ENCODE assay signal across 1 cellular context in genomic region chrX:136220535-136220934, GRCh38.
TF ChIP-seq lines count a peak whose summit lies in the region.

No MANE protein-coding gene starts in this region.

TF ChIP-seq in K562, 482 proteins besides CTCF, POLR2A, EP300 and RAD21 (continued from another document):
- TF ChIP-seq, protein P1, sequence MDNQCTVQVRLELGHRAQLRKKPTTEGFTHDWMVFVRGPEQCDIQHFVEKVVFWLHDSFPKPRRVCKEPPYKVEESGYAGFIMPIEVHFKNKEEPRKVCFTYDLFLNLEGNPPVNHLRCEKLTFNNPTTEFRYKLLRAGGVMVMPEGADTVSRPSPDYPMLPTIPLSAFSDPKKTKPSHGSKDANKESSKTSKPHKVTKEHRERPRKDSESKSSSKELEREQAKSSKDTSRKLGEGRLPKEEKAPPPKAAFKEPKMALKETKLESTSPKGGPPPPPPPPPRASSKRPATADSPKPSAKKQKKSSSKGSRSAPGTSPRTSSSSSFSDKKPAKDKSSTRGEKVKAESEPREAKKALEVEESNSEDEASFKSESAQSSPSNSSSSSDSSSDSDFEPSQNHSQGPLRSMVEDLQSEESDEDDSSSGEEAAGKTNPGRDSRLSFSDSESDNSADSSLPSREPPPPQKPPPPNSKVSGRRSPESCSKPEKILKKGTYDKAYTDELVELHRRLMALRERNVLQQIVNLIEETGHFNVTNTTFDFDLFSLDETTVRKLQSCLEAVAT (IDR thresholded peaks at IDR 0.05): no peak
- TF ChIP-seq ZNF431 (CRISPR knock-in tag; IDR thresholded peaks at IDR 0.05): no peak
- TF ChIP-seq CHD7 (IDR thresholded peaks at IDR 0.05; ENCODE audit: low read depth, low read length): no peak
- TF ChIP-seq NR1H2 (CRISPR knock-in tag; IDR thresholded peaks at IDR 0.05): no peak
- no peak for TF ChIP-seq BRD4 (IDR thresholded peaks at IDR 0.05)
- TF ChIP-seq, protein P2, sequence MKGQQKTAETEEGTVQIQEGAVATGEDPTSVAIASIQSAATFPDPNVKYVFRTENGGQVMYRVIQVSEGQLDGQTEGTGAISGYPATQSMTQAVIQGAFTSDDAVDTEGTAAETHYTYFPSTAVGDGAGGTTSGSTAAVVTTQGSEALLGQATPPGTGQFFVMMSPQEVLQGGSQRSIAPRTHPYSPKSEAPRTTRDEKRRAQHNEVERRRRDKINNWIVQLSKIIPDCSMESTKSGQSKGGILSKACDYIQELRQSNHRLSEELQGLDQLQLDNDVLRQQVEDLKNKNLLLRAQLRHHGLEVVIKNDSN (CRISPR knock-in tag; IDR thresholded peaks at IDR 0.05): no peak
- TF ChIP-seq, protein P3, sequence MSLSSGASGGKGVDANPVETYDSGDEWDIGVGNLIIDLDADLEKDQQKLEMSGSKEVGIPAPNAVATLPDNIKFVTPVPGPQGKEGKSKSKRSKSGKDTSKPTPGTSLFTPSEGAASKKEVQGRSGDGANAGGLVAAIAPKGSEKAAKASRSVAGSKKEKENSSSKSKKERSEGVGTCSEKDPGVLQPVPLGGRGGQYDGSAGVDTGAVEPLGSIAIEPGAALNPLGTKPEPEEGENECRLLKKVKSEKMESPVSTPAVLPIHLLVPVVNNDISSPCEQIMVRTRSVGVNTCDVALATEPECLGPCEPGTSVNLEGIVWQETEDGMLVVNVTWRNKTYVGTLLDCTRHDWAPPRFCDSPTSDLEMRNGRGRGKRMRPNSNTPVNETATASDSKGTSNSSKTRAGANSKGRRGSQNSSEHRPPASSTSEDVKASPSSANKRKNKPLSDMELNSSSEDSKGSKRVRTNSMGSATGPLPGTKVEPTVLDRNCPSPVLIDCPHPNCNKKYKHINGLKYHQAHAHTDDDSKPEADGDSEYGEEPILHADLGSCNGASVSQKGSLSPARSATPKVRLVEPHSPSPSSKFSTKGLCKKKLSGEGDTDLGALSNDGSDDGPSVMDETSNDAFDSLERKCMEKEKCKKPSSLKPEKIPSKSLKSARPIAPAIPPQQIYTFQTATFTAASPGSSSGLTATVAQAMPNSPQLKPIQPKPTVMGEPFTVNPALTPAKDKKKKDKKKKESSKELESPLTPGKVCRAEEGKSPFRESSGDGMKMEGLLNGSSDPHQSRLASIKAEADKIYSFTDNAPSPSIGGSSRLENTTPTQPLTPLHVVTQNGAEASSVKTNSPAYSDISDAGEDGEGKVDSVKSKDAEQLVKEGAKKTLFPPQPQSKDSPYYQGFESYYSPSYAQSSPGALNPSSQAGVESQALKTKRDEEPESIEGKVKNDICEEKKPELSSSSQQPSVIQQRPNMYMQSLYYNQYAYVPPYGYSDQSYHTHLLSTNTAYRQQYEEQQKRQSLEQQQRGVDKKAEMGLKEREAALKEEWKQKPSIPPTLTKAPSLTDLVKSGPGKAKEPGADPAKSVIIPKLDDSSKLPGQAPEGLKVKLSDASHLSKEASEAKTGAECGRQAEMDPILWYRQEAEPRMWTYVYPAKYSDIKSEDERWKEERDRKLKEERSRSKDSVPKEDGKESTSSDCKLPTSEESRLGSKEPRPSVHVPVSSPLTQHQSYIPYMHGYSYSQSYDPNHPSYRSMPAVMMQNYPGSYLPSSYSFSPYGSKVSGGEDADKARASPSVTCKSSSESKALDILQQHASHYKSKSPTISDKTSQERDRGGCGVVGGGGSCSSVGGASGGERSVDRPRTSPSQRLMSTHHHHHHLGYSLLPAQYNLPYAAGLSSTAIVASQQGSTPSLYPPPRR (CRISPR knock-in tag; IDR thresholded peaks at IDR 0.05; ENCODE audit: borderline replicate concordance): no peak
- TF ChIP-seq KDM5B (IDR thresholded peaks at IDR 0.05; ENCODE audit: insufficient replicate concordance, low read depth, low read length): no peak
- TF ChIP-seq MEIS2 (IDR thresholded peaks at IDR 0.05; ENCODE audit: partially characterized antibody): peak; percentile 40
- no peak for TF ChIP-seq NCOA2 (IDR thresholded peaks at IDR 0.05; ENCODE audit: partially characterized antibody in 2 of 2)
